ENCODE assay signal across 18 cellular contexts in the genomic region with DNA sequence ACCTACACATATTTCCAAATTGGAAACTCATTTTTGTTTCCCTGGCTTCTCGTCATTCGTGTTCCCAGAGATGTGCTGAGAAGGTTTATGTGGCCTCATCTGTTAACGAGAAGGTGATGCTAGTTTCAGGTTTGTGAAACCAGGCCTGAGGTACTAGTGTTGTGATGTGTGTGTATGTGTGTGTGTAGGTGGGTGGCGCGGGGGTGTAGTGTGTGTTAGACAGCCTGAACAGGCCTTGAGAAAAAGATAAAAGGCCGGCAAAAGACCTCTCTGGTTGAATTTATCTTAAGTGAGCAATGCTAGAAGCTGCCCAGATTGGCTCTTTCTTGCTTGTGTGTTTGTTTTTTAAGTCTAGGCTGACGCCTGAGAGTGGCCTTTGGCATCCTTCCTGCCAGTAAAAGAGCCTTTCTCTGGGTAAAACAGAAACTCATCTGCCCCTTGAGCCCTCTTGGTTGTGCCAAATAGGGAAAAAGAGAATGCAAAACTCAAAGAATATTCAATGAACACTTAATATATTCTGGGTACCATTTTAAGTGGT.
DNase-seq lines count a peak whose midpoint lies in the region; ATAC-seq and TF ChIP-seq lines count a peak whose summit lies in the region.
"Had no signal": no experiment of that assay in that cellular context is flagged by ENCODE, and none has a peak within 500 bp of the region (broad histone marks: within the 10 kb centered on the region; RNA-seq: fewer than 3 reads in every experiment).

No MANE protein-coding gene starts in this region.

- intact Hi-C loops in adrenal gland (cut with DNase I) = no loop called here

- no peak overlapping the region for H3K4me3 ChIP-seq in HEK293 (ENCODE audit: low read depth, low read length)
- no peak overlapping the region for H3K4me3 ChIP-seq in adrenal gland
- H3K4me3 ChIP-seq in stomach smooth muscle (ENCODE audit: low read length in 2 of 2) = no peak overlapping the region
- H3K4me3 ChIP-seq: A549 had no signal

- DNase-seq in adrenal gland = peak in 6 of 7 donors; percentile 44 to 77 (median 60)
- peak; percentile 7 for DNase-seq in globus pallidus (ENCODE audit: low spot score)
- no peak for DNase-seq in COLO668 (lab: John Stamatoyannopoulos, UW; ENCODE audit: unreplicated experiment)
- no peak for DNase-seq in LoVo (ENCODE audit: low spot score)
- DNase-seq in NCI-H1436 (lab: John Stamatoyannopoulos, UW) = no peak
- DNase-seq: DMS 273 treated with DMSO at 0.1 percent for 48 hours, GF-D8, NCI-H1048, NCI-H146, NCI-H2081 treated with DMSO at 0.1 percent for 48 hours, NCI-H524 treated with DMSO at 0.1 percent for 48 hours, SHP77 had no signal

- no peak overlapping the region for H3K9ac ChIP-seq in stomach smooth muscle (ENCODE audit: low read length in 2 of 2)

- CTCF ChIA-PET in HEK293 (lab: Yijun Ruan, JAX) = interaction anchor here (0.6 kb wide), 1 partner anchor 21 kb away, joined by 3 read pairs; no protein-coding TSS in a partner anchor

- no peak for TF ChIP-seq CTCF in HEK293 (tag by site-specific recombination; IDR thresholded peaks at IDR 0.05)
- TF ChIP-seq CTCF in adrenal gland (IDR thresholded peaks at IDR 0.05) = no peak

- TF ChIP-seq POLR2A in adrenal gland (IDR thresholded peaks at IDR 0.05) = no peak

- 43 to 62% (median 51%) methylated on average over 7 of the region's 7 CpGs for WGBS in adrenal gland, 4 donors

- POLR2A ChIA-PET in HEK293 (lab: Yijun Ruan, JAX) = no interaction called here

- H3K27me3 ChIP-seq in adrenal gland = no peaks in the 10 kb centered on the region
- no peaks in the 10 kb centered on the region for H3K27me3 ChIP-seq in stomach smooth muscle (ENCODE audit: control insufficient read depth in 1 of 2, insufficient read depth in 2 of 2, low read length in 2 of 2)

- H3K9me3 ChIP-seq in HEK293 (ENCODE audit: control insufficient read depth, insufficient read depth, low read depth, low read length) = no peaks in the 10 kb centered on the region
- H3K9me3 ChIP-seq in adrenal gland (replicated peaks in 1 of 3) = no peaks in the 10 kb centered on the region
- H3K9me3 ChIP-seq in stomach smooth muscle (ENCODE audit: control insufficient read depth in 2 of 2, low read length in 2 of 2) = no peaks in the 10 kb centered on the region
- H3K9me3 ChIP-seq: A549 had no signal

- no peak overlapping the region for H3K27ac ChIP-seq in HEK293 (ENCODE audit: extremely low read depth, low read depth, low read length)
- peak overlapping the region in 4 of 5 donors; percentile 35 to 71 (median 56) for H3K27ac ChIP-seq in adrenal gland
- peak overlapping the region; percentile 31 for H3K27ac ChIP-seq in stomach smooth muscle (ENCODE audit: low read length)
- H3K27ac ChIP-seq: A549, C4-2B had no signal

- no peak for ATAC-seq in GM21515 (IDR thresholded peaks at IDR 0.05; ENCODE audit: unreplicated experiment)
- ATAC-seq: A549, SK-N-SH treated with all-trans-retinoic acid at 6 μM for 48 hours had no signal

- no peaks in the 10 kb centered on the region for H3K4me1 ChIP-seq in HEK293 (ENCODE audit: control insufficient read depth, insufficient read depth, low read length)
- H3K4me1 ChIP-seq in adrenal gland (replicated peaks in 1 of 2) = peaks cover 8 to 16% of the 10 kb centered on the region in 2 donors
- H3K4me1 ChIP-seq in stomach smooth muscle (ENCODE audit: control insufficient read depth, insufficient read depth, low read length) = no peaks in the 10 kb centered on the region
- H3K4me1 ChIP-seq: A549 had no signal

- H3K36me3 ChIP-seq in HEK293 (ENCODE audit: control insufficient read depth in 2 of 2, insufficient read depth in 1 of 2, low read length in 2 of 2) (no peaks in the 10 kb centered on the region), adrenal gland (replicated peaks in 1 of 2) (no peaks in the 10 kb centered on the region), stomach smooth muscle (ENCODE audit: control insufficient read depth in 2 of 2, insufficient read depth in 2 of 2, low read length in 2 of 2) (peaks cover 2 to 3% of the 10 kb centered on the region in 2 donors)

TF ChIP-seq in HEK293, 187 proteins besides CTCF, POLR2A, EP300 and RAD21:
- peak; percentile 80 for TF ChIP-seq ZFHX2 (tag by site-specific recombination; conservative IDR thresholded peaks at IDR 0.05)
- TF ChIP-seq ZNF558 (tag by site-specific recombination; IDR thresholded peaks at IDR 0.05) = no peak
- TF ChIP-seq, protein P1, sequence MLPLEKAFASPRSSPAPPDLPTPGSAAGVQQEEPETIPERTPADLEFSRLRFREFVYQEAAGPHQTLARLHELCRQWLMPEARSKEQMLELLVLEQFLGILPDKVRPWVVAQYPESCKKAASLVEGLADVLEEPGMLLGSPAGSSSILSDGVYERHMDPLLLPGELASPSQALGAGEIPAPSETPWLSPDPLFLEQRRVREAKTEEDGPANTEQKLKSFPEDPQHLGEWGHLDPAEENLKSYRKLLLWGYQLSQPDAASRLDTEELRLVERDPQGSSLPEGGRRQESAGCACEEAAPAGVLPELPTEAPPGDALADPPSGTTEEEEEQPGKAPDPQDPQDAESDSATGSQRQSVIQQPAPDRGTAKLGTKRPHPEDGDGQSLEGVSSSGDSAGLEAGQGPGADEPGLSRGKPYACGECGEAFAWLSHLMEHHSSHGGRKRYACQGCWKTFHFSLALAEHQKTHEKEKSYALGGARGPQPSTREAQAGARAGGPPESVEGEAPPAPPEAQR (tag by site-specific recombination; IDR thresholded peaks at IDR 0.05) = no peak
- TF ChIP-seq ZNF660 (tag by site-specific recombination; IDR thresholded peaks at IDR 0.05) = no peak
- TF ChIP-seq ZNF211 (tag by site-specific recombination; IDR thresholded peaks at IDR 0.05; ENCODE audit: low read depth) = no peak
- no peak for TF ChIP-seq HIC1 (tag by site-specific recombination; IDR thresholded peaks at IDR 0.05)
- TF ChIP-seq EGR2 (tag by site-specific recombination; IDR thresholded peaks at IDR 0.05; ENCODE audit: low read depth) = peak; percentile 64
- TF ChIP-seq ZNF529 (tag by site-specific recombination; IDR thresholded peaks at IDR 0.05; ENCODE audit: insufficient replicate concordance) = no peak
- TF ChIP-seq ZNF596 (tag by site-specific recombination; IDR thresholded peaks at IDR 0.05) = no peak
- TF ChIP-seq ZFP37 (tag by site-specific recombination; IDR thresholded peaks at IDR 0.05) = no peak

Comparison
In these comparisons a context has a peak if more than half of its experiments do, and no peak if none do; other contexts are left out.
1. DNase-seq: peak in adrenal gland (6 of 7) and globus pallidus (single experiment); none in COLO668 (single experiment), LoVo (single experiment) and NCI-H1436 (single experiment).